In the genomic region with DNA sequence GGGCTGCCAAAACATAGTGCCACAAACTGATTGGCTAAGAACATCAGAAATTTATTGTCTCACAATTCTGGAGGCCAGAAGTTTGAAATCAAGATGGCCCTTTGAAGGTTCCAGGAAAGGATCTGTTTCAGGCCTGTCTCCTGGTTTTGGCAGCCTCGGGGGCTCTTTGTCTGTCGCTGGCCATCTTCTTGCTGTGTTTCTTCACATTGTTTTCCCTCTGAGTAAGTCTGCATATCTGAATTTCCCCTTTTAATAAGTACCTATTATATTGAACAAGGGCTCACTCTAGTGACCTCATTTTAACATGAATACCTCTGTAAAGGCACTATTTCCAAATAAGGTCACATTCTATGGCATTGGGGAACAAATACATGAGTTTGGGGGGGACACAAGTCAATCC, we compare ENCODE assay signal across 27 cellular contexts.
DNase-seq lines count a peak whose midpoint lies in the region; FAIRE-seq and TF ChIP-seq lines count a peak whose summit lies in the region.
"Had no signal": no experiment of that assay in that cellular context is flagged by ENCODE, and none has a peak within 500 bp of the region (broad histone marks: within the 10 kb centered on the region; RNA-seq: fewer than 3 reads in every experiment).

No MANE protein-coding gene starts in this region.

- no peaks in the 10 kb centered on the region for H3K9me3 ChIP-seq in OCI-LY3 (ENCODE audit: insufficient read depth, low read length)
- no peaks in the 10 kb centered on the region for H3K9me3 ChIP-seq in H1 (ENCODE audit: insufficient read depth in 2 of 2, low read depth in 1 of 2, low read length in 1 of 2)
- no peaks in the 10 kb centered on the region for H3K9me3 ChIP-seq in neuron (ENCODE audit: low read length)
- H3K9me3 ChIP-seq: esophagus muscularis mucosa, gastrocnemius medialis, upper lobe of right lung had no signal

- H3K27me3 Mint-ChIP-seq in activated T-helper 1 cell treated with anti-CD3 and anti-CD28 coated beads, Interleukin-12 subunit alpha, Interleukin-12 subunit beta, Interleukin-2, Interleukin-4 antibody, amounts not matched to agents 30 ng/mL and 10 ng/mL and 1 ng/mL, durations not matched to agents 14 hours and 24 hours and 36 hours (ENCODE audit: insufficient read depth), result no peaks in the 10 kb centered on the region
- H3K27me3 Mint-ChIP-seq: central memory CD8-positive, alpha-beta T cell; dendritic cell treated with granulocyte-macrophage colony-stimulating factor and Interleukin-4, amounts not matched to agents 40 ng/mL and 50 ng/mL, for 4 days; memory B cell had no signal

- H2AK5ac ChIP-seq in H1 (ENCODE audit: low read depth, low read length), result no peak overlapping the region

- H3K4me2 ChIP-seq in OCI-LY3 (ENCODE audit: low read length), result no peak overlapping the region
- H3K4me2 ChIP-seq in H1 (ENCODE audit: insufficient read depth in 1 of 2, low read depth in 2 of 2, low read length in 2 of 2), result no peak overlapping the region
- H3K4me2 ChIP-seq: hepatocyte had no signal

- no peak overlapping the region for H3K9ac ChIP-seq in OCI-LY3 (ENCODE audit: low read length)
- H3K9ac ChIP-seq in H1 (replicated peaks in 1 of 4; ENCODE audit: extremely low read depth in 1 of 4, low read depth in 3 of 4, low read length in 3 of 4), result no peak overlapping the region

- H2BK20ac ChIP-seq in H1 (ENCODE audit: low read length), result no peak overlapping the region

- whole genome bisulfite sequencing in H1 (ENCODE audit: extremely low coverage in 1 of 2, insufficient coverage in 1 of 2, insufficient read length in 1 of 2, insufficient replicate concordance in 2 of 2, low coverage in 1 of 2, low lambda C conversion rate in 2 of 2, missing lambda C conversion rate in 1 of 2), 2 experiments, result 75% methylated on average over 2 of the region's 2 CpGs; no CpG with 5 or more reads in 1 of the 2 experiments

- no peaks in the 10 kb centered on the region for H3K79me1 ChIP-seq in H1 (ENCODE audit: low read depth, low read length)

- FAIRE-seq in H1 (lab: Jason Lieb, UNC), result no peak

- H3K4me3 ChIP-seq in H7 (ENCODE audit: insufficient read depth, low read depth, low read length) (no peak overlapping the region), OCI-LY3 (ENCODE audit: low read length) (no peak overlapping the region), H1 (ENCODE audit: extremely low read depth in 1 of 4, insufficient read depth in 2 of 4, low read depth in 3 of 4, low read length in 4 of 4) (no peak overlapping the region), neuron (ENCODE audit: low read length) (no peak overlapping the region)
- H3K4me3 ChIP-seq: esophagus muscularis mucosa, gastrocnemius medialis, hepatocyte, skin epidermis, upper lobe of right lung had no signal

- POLR2A ChIA-PET in H1 (lab: Charles Lee; ENCODE audit: partially characterized antibody), result no interaction called here

- no peaks in the 10 kb centered on the region for H3K9me3 Mint-ChIP-seq in activated T-helper 1 cell treated with anti-CD3 and anti-CD28 coated beads, Interleukin-12 subunit alpha, Interleukin-12 subunit beta, Interleukin-2, Interleukin-4 antibody, amounts not matched to agents 30 ng/mL and 10 ng/mL and 1 ng/mL, durations not matched to agents 14 hours and 24 hours and 36 hours
- H3K9me3 Mint-ChIP-seq: dendritic cell treated with granulocyte-macrophage colony-stimulating factor and Interleukin-4, amounts not matched to agents 40 ng/mL and 50 ng/mL, for 4 days; memory B cell; nephron progenitor cell had no signal

- no peak overlapping the region for H4K8ac ChIP-seq in H1 (ENCODE audit: extremely low read depth, insufficient read depth, low read length)

- H4K5ac ChIP-seq in H1 (ENCODE audit: insufficient read length, low read depth, low read length), result no peak overlapping the region

- TF ChIP-seq EP300 in H1 (IDR thresholded peaks at IDR 0.05; ENCODE audit: borderline replicate concordance in 1 of 2, low read depth in 2 of 2, low read length in 2 of 2), result no peak

- no peaks in the 10 kb centered on the region for H3K36me3 ChIP-seq in H7 (replicated peaks; ENCODE audit: control insufficient read depth, insufficient read depth, low read length)
- no peaks in the 10 kb centered on the region for H3K36me3 ChIP-seq in OCI-LY3 (replicated peaks; ENCODE audit: low read depth, low read length)
- H3K36me3 ChIP-seq in H1 (ENCODE audit: control insufficient read depth in 2 of 4, insufficient read depth in 4 of 4, low read length in 3 of 4), result no peaks in the 10 kb centered on the region
- no peaks in the 10 kb centered on the region for H3K36me3 ChIP-seq in neuron (ENCODE audit: insufficient read depth, low read length)
- H3K36me3 ChIP-seq: esophagus muscularis mucosa, gastrocnemius medialis, upper lobe of right lung had no signal

- intact Hi-C loops in activated T-helper 1 cell treated with anti-CD3 and anti-CD28 coated beads, Interleukin-12 subunit alpha, Interleukin-12 subunit beta, Interleukin-2, Interleukin-4 antibody, amounts not matched to agents 30 ng/mL and 10 ng/mL and 1 ng/mL, durations not matched to agents 14 hours and 24 hours and 36 hours (cut with micrococcal nuclease), result no loop called here

- H4K20me1 ChIP-seq in OCI-LY3 (ENCODE audit: insufficient read depth, low read length) (no peaks in the 10 kb centered on the region), H1 (replicated peaks in 1 of 2; ENCODE audit: control insufficient read depth in 1 of 2, insufficient read depth in 2 of 2, low read length in 2 of 2) (no peaks in the 10 kb centered on the region)

- no peak overlapping the region for H2BK12ac ChIP-seq in H1 (ENCODE audit: low read depth, low read length)

- H3K27me3 ChIP-seq in H7 (ENCODE audit: control insufficient read depth, insufficient read depth, low read length) (no peaks in the 10 kb centered on the region), OCI-LY3 (ENCODE audit: low read depth, low read length) (no peaks in the 10 kb centered on the region), H1 (replicated peaks in 1 of 4; ENCODE audit: control insufficient read depth in 3 of 4, extremely low read depth in 1 of 4, insufficient read depth in 3 of 4, low read length in 3 of 4) (no peaks in the 10 kb centered on the region), neuron (ENCODE audit: insufficient read depth, low read length) (no peaks in the 10 kb centered on the region)
- H3K27me3 ChIP-seq: esophagus muscularis mucosa, gastrocnemius medialis, hepatocyte, upper lobe of right lung had no signal

- no peak overlapping the region for H3K18ac ChIP-seq in H1 (ENCODE audit: extremely low read depth, low read length)

- H3K4ac ChIP-seq in H1 (replicated peaks; ENCODE audit: insufficient read length, low read depth, low read length), result no peak overlapping the region

- H3K4me3 Mint-ChIP-seq in activated T-helper 1 cell treated with anti-CD3 and anti-CD28 coated beads, Interleukin-12 subunit alpha, Interleukin-12 subunit beta, Interleukin-2, Interleukin-4 antibody, amounts not matched to agents 30 ng/mL and 10 ng/mL and 1 ng/mL, durations not matched to agents 14 hours and 24 hours and 36 hours, result no peak overlapping the region
- H3K4me3 Mint-ChIP-seq: central memory CD8-positive, alpha-beta T cell; dendritic cell treated with granulocyte-macrophage colony-stimulating factor and Interleukin-4, amounts not matched to agents 40 ng/mL and 50 ng/mL, for 4 days; immature natural killer cell; memory B cell; nephron progenitor cell had no signal

- no peak overlapping the region for H2BK120ac ChIP-seq in H1 (replicated peaks; ENCODE audit: low read depth, low read length)

- H3K14ac ChIP-seq in H1 (ENCODE audit: insufficient read length), result no peak overlapping the region

- H2BK5ac ChIP-seq in H1 (ENCODE audit: low read depth, low read length), result no peak overlapping the region

- no peak overlapping the region for H2BK15ac ChIP-seq in H1 (ENCODE audit: low read length)

- H3K36me3 Mint-ChIP-seq in activated T-helper 1 cell treated with anti-CD3 and anti-CD28 coated beads, Interleukin-12 subunit alpha, Interleukin-12 subunit beta, Interleukin-2, Interleukin-4 antibody, amounts not matched to agents 30 ng/mL and 10 ng/mL and 1 ng/mL, durations not matched to agents 14 hours and 24 hours and 36 hours (ENCODE audit: low read depth), result no peaks in the 10 kb centered on the region
- H3K36me3 Mint-ChIP-seq: immature natural killer cell, memory B cell had no signal

- no peak for TF ChIP-seq RAD21 in H1 (IDR thresholded peaks at IDR 0.05 in 1 of 2, conservative IDR thresholded peaks at IDR 0.05 in 1 of 2; ENCODE audit: low read depth in 2 of 2, low read length in 2 of 2)

- H3K56ac ChIP-seq in H1 (replicated peaks; ENCODE audit: insufficient read length, low read depth, low read length), result no peak overlapping the region

- DNase-seq in H7 (peak; percentile 1), H1 (ENCODE audit: low read depth in 1 of 2, low spot score in 2 of 2) (no peak), NCI-H2196 (lab: John Stamatoyannopoulos, UW; ENCODE audit: unreplicated experiment) (no peak), ureter (ENCODE audit: low spot score) (no peak), ecto neural progenitor cell (ENCODE audit: low spot score) (no peak)
- DNase-seq in activated T-helper 1 cell treated with anti-CD3 and anti-CD28 coated beads, Interleukin-12 subunit alpha, Interleukin-12 subunit beta, Interleukin-2, Interleukin-4 antibody, amounts not matched to agents 30 ng/mL and 10 ng/mL and 1 ng/mL, durations not matched to agents 14 hours and 24 hours and 36 hours (ENCODE audit: low spot score), result no peak
- DNase-seq: activated naive CD4-positive, alpha-beta T cell; activated T-cell treated with anti-CD3 and anti-CD28 coated beads, Interleukin-2, amount 50 U/mL, for 48 hours; Calu3; gastrocnemius medialis; immature natural killer cell; Kasumi-1; MV-4-11; NCI-H1436 treated with DMSO at 0.1 percent for 48 hours; NCI-H82; nephron progenitor cell; stimulated activated naive CD4-positive, alpha-beta T cell treated with Interleukin-2 at 50 U/mL for 16 hours; upper lobe of right lung had no signal

- no peak overlapping the region for H3K23ac ChIP-seq in H1 (ENCODE audit: insufficient read length)

- H2AFZ ChIP-seq in OCI-LY3 (ENCODE audit: low read depth, low read length) (peak overlapping the region; percentile 34; the same call in 1 of the 2 replicates), H1 (ENCODE audit: low read length) (no peak overlapping the region; the same call in 1 of the 2 replicates), neuron (ENCODE audit: low read depth, low read length) (peak overlapping the region; percentile 77)
- H2AFZ ChIP-seq: hepatocyte had no signal

- CTCF ChIA-PET in H1 (lab: Charles Lee; ENCODE audit: partially characterized antibody), result no interaction called here

- H3K79me2 ChIP-seq in OCI-LY3 (ENCODE audit: low read length) (no peaks in the 10 kb centered on the region), H1 (ENCODE audit: control insufficient read depth in 1 of 2, insufficient read depth in 2 of 2, low read length in 2 of 2) (no peaks in the 10 kb centered on the region)
- H3K79me2 ChIP-seq: hepatocyte had no signal

- no peak overlapping the region for H4K91ac ChIP-seq in H1 (replicated peaks; ENCODE audit: insufficient read length, low read length)

- no peaks in the 10 kb centered on the region for H3K4me1 ChIP-seq in OCI-LY3 (ENCODE audit: low read length)
- no peaks in the 10 kb centered on the region for H3K4me1 ChIP-seq in H1 (replicated peaks in 1 of 4; ENCODE audit: control insufficient read depth in 3 of 4, insufficient read depth in 4 of 4, low read length in 3 of 4)
- peaks cover 10% of the 10 kb centered on the region for H3K4me1 ChIP-seq in neuron (ENCODE audit: insufficient read depth, low read length)
- H3K4me1 ChIP-seq: gastrocnemius medialis, upper lobe of right lung had no signal

- TF ChIP-seq POLR2A in H1 (IDR thresholded peaks at IDR 0.05; ENCODE audit: control extremely low read depth in 1 of 2, low read depth in 2 of 2, low read length in 2 of 2), result no peak

- no peaks in the 10 kb centered on the region for H3K23me2 ChIP-seq in H1 (ENCODE audit: low read depth, low read length)

- H3K27ac ChIP-seq in OCI-LY3 (ENCODE audit: low read length) (no peak overlapping the region), H1 (ENCODE audit: low read depth, low read length) (no peak overlapping the region)
- H3K27ac ChIP-seq: esophagus muscularis mucosa, gastrocnemius medialis, hepatocyte, RWPE1, skin epidermis, upper lobe of right lung had no signal

- TF ChIP-seq CTCF in OCI-LY3 (IDR thresholded peaks at IDR 0.05; ENCODE audit: low read depth, low read length) (0 out of 2 replicates have a peak, but pooled peaks have one; percentile 19), H1 (IDR thresholded peaks at IDR 0.05; ENCODE audit: control extremely low read depth in 1 of 3, insufficient read depth in 1 of 3, low read depth in 1 of 3, low read length in 3 of 3) (no peak)

- H3K4me1 Mint-ChIP-seq in activated T-helper 1 cell treated with anti-CD3 and anti-CD28 coated beads, Interleukin-12 subunit alpha, Interleukin-12 subunit beta, Interleukin-2, Interleukin-4 antibody, amounts not matched to agents 30 ng/mL and 10 ng/mL and 1 ng/mL, durations not matched to agents 14 hours and 24 hours and 36 hours (ENCODE audit: low read depth), result no peaks in the 10 kb centered on the region
- H3K4me1 Mint-ChIP-seq: central memory CD8-positive, alpha-beta T cell; immature natural killer cell; memory B cell had no signal

- no peak overlapping the region for H3K27ac Mint-ChIP-seq in activated T-helper 1 cell treated with anti-CD3 and anti-CD28 coated beads, Interleukin-12 subunit alpha, Interleukin-12 subunit beta, Interleukin-2, Interleukin-4 antibody, amounts not matched to agents 30 ng/mL and 10 ng/mL and 1 ng/mL, durations not matched to agents 14 hours and 24 hours and 36 hours
- H3K27ac Mint-ChIP-seq: dendritic cell treated with granulocyte-macrophage colony-stimulating factor and Interleukin-4, amounts not matched to agents 40 ng/mL and 50 ng/mL, for 4 days; immature natural killer cell; memory B cell; nephron progenitor cell had no signal
